Comparison of ENCODE assay signal across 13 cellular contexts in genomic region chr1:183483224-183483623, GRCh38. TPM values are rescaled to one million over a fixed set of nuclear protein-coding genes. Genes with fewer than 3 reads are reported as not detected.
DNase-seq lines count a peak whose midpoint lies in the region; ATAC-seq and TF ChIP-seq lines count a peak whose summit lies in the region.
"Had no signal": no experiment of that assay in that cellular context is flagged by ENCODE, and none has a peak within 500 bp of the region (broad histone marks: within the 10 kb centered on the region; RNA-seq: fewer than 3 reads in every experiment).

No MANE protein-coding gene starts in this region.

- H3K27ac ChIP-seq in HEK293 (ENCODE audit: extremely low read depth, low read depth, low read length) (no peak overlapping the region), mesendoderm (ENCODE audit: low read depth, low read length) (no peak overlapping the region)
- H3K27ac ChIP-seq: HL-60 had no signal

- no peaks in the 10 kb centered on the region for H3K9me3 ChIP-seq in HEK293 (ENCODE audit: control insufficient read depth, insufficient read depth, low read depth, low read length)

- H2BK15ac ChIP-seq in mesendoderm (replicated peaks; ENCODE audit: low read depth), result no peak overlapping the region

- no peak overlapping the region for H3K4me2 ChIP-seq in mesendoderm (ENCODE audit: low read length)

- peak overlapping the region; percentile 27; the same call in 1 of the 2 replicates for H3K27ac Mint-ChIP-seq in WTC11
- H3K27ac Mint-ChIP-seq: CD8-positive, alpha-beta T cell had no signal

- CTCF ChIA-PET in HEK293 (lab: Yijun Ruan, JAX) (interaction anchor here (0.5 kb wide), 1 partner anchor 62 kb away, joined by 3 read pairs; no protein-coding TSS in a partner anchor), WTC11 (lab: Charles Lee) (no interaction called here)

- H3K4me3 ChIP-seq in HEK293 (ENCODE audit: low read depth, low read length), result no peak overlapping the region
- no peak overlapping the region for H3K4me3 ChIP-seq in mesendoderm (ENCODE audit: low read length)

- H3K36me3 ChIP-seq in HEK293 (ENCODE audit: control insufficient read depth in 2 of 2, insufficient read depth in 1 of 2, low read length in 2 of 2) (no peaks in the 10 kb centered on the region), mesendoderm (ENCODE audit: control insufficient read depth, insufficient read depth, low read length) (no peaks in the 10 kb centered on the region)

- no peak overlapping the region for H2BK120ac ChIP-seq in mesendoderm (ENCODE audit: low read depth, low read length)

- peaks cover 6% of the 10 kb centered on the region; the same call in 1 of the 2 replicates for H3K4me1 ChIP-seq in HEK293 (ENCODE audit: control insufficient read depth, insufficient read depth, low read length)
- H3K4me1 ChIP-seq in mesendoderm (ENCODE audit: control insufficient read depth, low read depth, low read length), result peaks cover 7% of the 10 kb centered on the region

- peaks cover 8% of the 10 kb centered on the region for H3K79me1 ChIP-seq in mesendoderm (ENCODE audit: low read length)

- DNase-seq in NCI-H82 (lab: John Stamatoyannopoulos, UW) (peak; percentile 68), WTC11 (ENCODE audit: low spot score) (no peak), HuH-7.5 (ENCODE audit: low spot score) (no peak), mesendoderm (no peak)
- DNase-seq: CD8-positive, alpha-beta T cell; COR-L47; DND-41; GDM1 had no signal

- H2BK5ac ChIP-seq in mesendoderm (ENCODE audit: low read length), result no peak overlapping the region

- H3K9me3 Mint-ChIP-seq in WTC11, result no peaks in the 10 kb centered on the region
- H3K9me3 Mint-ChIP-seq: CD14-positive monocyte; CD8-positive, alpha-beta T cell had no signal

- ATAC-seq in WTC11 (no peak), GM21529 (IDR thresholded peaks at IDR 0.05; ENCODE audit: unreplicated experiment) (no peak)
- ATAC-seq: CD8-positive, alpha-beta T cell; HCT116 had no signal

- H3K18ac ChIP-seq in mesendoderm (ENCODE audit: low read length), result no peak overlapping the region

- H3K23ac ChIP-seq in mesendoderm (ENCODE audit: low read length), result no peak overlapping the region

- POLR2A ChIA-PET in HEK293 (lab: Yijun Ruan, JAX) (no interaction called here), WTC11 (lab: Charles Lee) (no interaction called here)

- H4K8ac ChIP-seq in mesendoderm (ENCODE audit: low read depth, low read length), result no peak overlapping the region

- H4K5ac ChIP-seq in mesendoderm (ENCODE audit: low read length), result no peak overlapping the region

- no peaks in the 10 kb centered on the region for H3K27me3 Mint-ChIP-seq in WTC11 (ENCODE audit: low read depth)

- H3K36me3 Mint-ChIP-seq in WTC11, result no peaks in the 10 kb centered on the region

- H3K4me3 Mint-ChIP-seq in WTC11, result no peak overlapping the region
- H3K4me3 Mint-ChIP-seq: CD14-positive monocyte; CD8-positive, alpha-beta T cell had no signal

- TF ChIP-seq CTCF in HEK293 (tag by site-specific recombination; IDR thresholded peaks at IDR 0.05) (no peak), WTC11 (IDR thresholded peaks at IDR 0.05) (no peak)

- WGBS in mesendoderm (ENCODE audit: extremely low coverage, insufficient coverage, low lambda C conversion rate), result no CpG with 5 or more reads among the region's 1 CpG

- peaks cover 55% of the 10 kb centered on the region for H3K4me1 Mint-ChIP-seq in WTC11

- no peak overlapping the region for H2AK5ac ChIP-seq in mesendoderm (ENCODE audit: low read length)

- H3K56ac ChIP-seq in mesendoderm (ENCODE audit: low read length), result no peak overlapping the region

- H3K9ac ChIP-seq in mesendoderm (ENCODE audit: low read length), result no peak overlapping the region

- H3K4ac ChIP-seq in mesendoderm (ENCODE audit: low read depth, low read length), result no peak overlapping the region

- no peaks in the 10 kb centered on the region for H3K27me3 ChIP-seq in mesendoderm (ENCODE audit: insufficient read depth, low read length, poor library complexity)

- peaks cover 62% of the 10 kb centered on the region for H3K79me2 ChIP-seq in mesendoderm (ENCODE audit: control insufficient read depth, insufficient read depth, low read length)

TF ChIP-seq in HEK293, 187 proteins besides CTCF, POLR2A, EP300 and RAD21:
- peak; percentile 16; the same call in 1 of the 2 replicates for TF ChIP-seq OSR2 (tag by site-specific recombination; IDR thresholded peaks at IDR 0.05)
- TF ChIP-seq, protein P1, sequence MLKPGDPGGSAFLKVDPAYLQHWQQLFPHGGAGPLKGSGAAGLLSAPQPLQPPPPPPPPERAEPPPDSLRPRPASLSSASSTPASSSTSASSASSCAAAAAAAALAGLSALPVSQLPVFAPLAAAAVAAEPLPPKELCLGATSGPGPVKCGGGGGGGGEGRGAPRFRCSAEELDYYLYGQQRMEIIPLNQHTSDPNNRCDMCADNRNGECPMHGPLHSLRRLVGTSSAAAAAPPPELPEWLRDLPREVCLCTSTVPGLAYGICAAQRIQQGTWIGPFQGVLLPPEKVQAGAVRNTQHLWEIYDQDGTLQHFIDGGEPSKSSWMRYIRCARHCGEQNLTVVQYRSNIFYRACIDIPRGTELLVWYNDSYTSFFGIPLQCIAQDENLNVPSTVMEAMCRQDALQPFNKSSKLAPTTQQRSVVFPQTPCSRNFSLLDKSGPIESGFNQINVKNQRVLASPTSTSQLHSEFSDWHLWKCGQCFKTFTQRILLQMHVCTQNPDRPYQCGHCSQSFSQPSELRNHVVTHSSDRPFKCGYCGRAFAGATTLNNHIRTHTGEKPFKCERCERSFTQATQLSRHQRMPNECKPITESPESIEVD (tag by site-specific recombination; IDR thresholded peaks at IDR 0.05), result peak; percentile 80
- TF ChIP-seq TCF7L2 (IDR thresholded peaks at IDR 0.05; ENCODE audit: borderline replicate concordance, low read depth, low read length), result no peak
- TF ChIP-seq ZNF362 (tag by site-specific recombination; IDR thresholded peaks at IDR 0.05), result peak; percentile 72
- TF ChIP-seq PRDM1 (tag by site-specific recombination; IDR thresholded peaks at IDR 0.05), result peak; percentile 9; the same call in 1 of the 2 replicates
- peak; percentile 48; the same call in 1 of the 2 replicates for TF ChIP-seq ZNF629 (tag by site-specific recombination; IDR thresholded peaks at IDR 0.05)
- TF ChIP-seq ZNF354C (tag by site-specific recombination; IDR thresholded peaks at IDR 0.05; ENCODE audit: borderline replicate concordance, low read depth), result no peak
- no peak for TF ChIP-seq ZNF2 (tag by site-specific recombination; IDR thresholded peaks at IDR 0.05)
- peak; percentile 52 for TF ChIP-seq ZNF366 (tag by site-specific recombination; conservative IDR thresholded peaks at IDR 0.05)
TF ChIP-seq in HEK293: peak in this region for 6.

TF ChIP-seq in WTC11, 78 proteins besides CTCF, POLR2A, EP300 and RAD21:
- TF ChIP-seq ZNF396 (CRISPR knock-in tag; IDR thresholded peaks at IDR 0.05; ENCODE audit: borderline replicate concordance) (no peak), MYBL2 (CRISPR knock-in tag; IDR thresholded peaks at IDR 0.05) (no peak), NR3C1 (CRISPR knock-in tag; conservative IDR thresholded peaks at IDR 0.05; ENCODE audit: low read depth) (no peak), FOXJ3 (CRISPR knock-in tag; IDR thresholded peaks at IDR 0.05; ENCODE audit: borderline replicate concordance) (no peak), HMGA2 (CRISPR knock-in tag; IDR thresholded peaks at IDR 0.05) (no peak), IRF2 (CRISPR knock-in tag; IDR thresholded peaks at IDR 0.05; ENCODE audit: borderline replicate concordance, low read depth) (no peak), SOX15 (CRISPR knock-in tag; IDR thresholded peaks at IDR 0.05) (no peak), AFF4 (CRISPR knock-in tag; IDR thresholded peaks at IDR 0.05; ENCODE audit: borderline replicate concordance) (no peak), CREM (CRISPR knock-in tag; IDR thresholded peaks at IDR 0.05) (no peak)
- TF ChIP-seq, protein P2, sequence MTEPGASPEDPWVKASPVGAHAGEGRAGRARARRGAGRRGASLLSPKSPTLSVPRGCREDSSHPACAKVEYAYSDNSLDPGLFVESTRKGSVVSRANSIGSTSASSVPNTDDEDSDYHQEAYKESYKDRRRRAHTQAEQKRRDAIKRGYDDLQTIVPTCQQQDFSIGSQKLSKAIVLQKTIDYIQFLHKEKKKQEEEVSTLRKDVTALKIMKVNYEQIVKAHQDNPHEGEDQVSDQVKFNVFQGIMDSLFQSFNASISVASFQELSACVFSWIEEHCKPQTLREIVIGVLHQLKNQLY (CRISPR knock-in tag; IDR thresholded peaks at IDR 0.05), result no peak
- TF ChIP-seq, protein P3, sequence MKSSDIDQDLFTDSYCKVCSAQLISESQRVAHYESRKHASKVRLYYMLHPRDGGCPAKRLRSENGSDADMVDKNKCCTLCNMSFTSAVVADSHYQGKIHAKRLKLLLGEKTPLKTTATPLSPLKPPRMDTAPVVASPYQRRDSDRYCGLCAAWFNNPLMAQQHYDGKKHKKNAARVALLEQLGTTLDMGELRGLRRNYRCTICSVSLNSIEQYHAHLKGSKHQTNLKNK (CRISPR knock-in tag; IDR thresholded peaks at IDR 0.05), result no peak
TF ChIP-seq in WTC11: peak in this region for 0.

RNA-seq across cellular contexts. Expression of gene SMG7, which starts 10.9 kb away (rescaled TPM):
- 52.3 to 58.2 TPM (median 57.8 TPM) in 3 replicates for total RNA-seq in WTC11 (2021)
- 39.7 TPM for polyA plus RNA-seq in mesendoderm (2013, experiment 1 of 2)
- polyA plus RNA-seq in mesendoderm (2013, experiment 2 of 2), result 39.7 TPM
